ENCODE assay signal across 2 cellular contexts in the genomic region with DNA sequence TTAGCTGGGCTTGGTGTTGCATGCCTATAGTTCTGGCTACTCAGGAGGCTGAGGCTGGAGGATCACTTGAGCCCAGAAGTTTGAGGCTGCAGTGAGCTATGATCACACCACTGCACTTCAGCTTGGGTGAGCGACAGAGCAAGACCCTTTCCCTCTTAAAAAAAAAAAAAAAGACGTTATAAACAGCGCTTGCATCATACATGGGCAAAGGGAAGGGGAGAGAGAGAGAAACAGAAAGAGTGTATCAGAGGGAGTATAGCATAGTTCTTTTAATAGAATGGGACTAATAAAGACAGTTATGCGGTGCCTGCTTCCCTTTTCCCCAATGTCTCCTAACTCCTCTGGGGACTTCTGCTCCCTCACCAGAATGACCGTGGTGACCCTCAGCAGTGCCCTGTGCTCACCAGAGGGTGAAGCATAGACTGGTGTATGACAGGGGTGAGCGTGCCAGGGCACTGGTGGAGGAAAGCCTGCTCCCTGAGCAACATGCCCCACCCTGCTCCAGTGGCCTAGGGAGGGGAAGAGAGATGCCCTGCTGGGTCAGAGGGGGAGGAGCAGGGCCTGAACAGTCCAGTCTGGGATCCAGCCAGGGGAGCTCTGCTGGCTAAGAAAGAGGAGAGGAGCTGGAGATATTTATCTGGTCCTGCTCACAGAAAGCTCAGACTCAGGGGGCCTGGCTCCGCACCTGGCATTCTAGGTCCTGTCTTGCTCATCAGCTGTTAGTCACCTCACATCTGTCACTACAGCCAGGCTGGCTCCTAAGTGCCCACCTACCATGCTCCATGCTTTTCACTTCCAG.
TF ChIP-seq lines count a peak whose summit lies in the region.

No MANE protein-coding gene starts in this region.

TF ChIP-seq in K562, 482 proteins besides CTCF, POLR2A, EP300 and RAD21 (continues in another document):
- no peak for TF ChIP-seq TARDBP (IDR thresholded peaks at IDR 0.05)
- no peak for TF ChIP-seq NR2F6 (CRISPR knock-in tag; IDR thresholded peaks at IDR 0.05)
- TF ChIP-seq EWSR1 (IDR thresholded peaks at IDR 0.05; ENCODE audit: borderline replicate concordance, low read depth, partially characterized antibody), result no peak
- TF ChIP-seq JUNB (CRISPR knock-in tag; conservative IDR thresholded peaks at IDR 0.05), result no peak
- no peak for TF ChIP-seq JUN (IDR thresholded peaks at IDR 0.05; ENCODE audit: borderline replicate concordance, low read depth, low read length)
- no peak for TF ChIP-seq JUN (CRISPR knock-in tag; IDR thresholded peaks at IDR 0.05; ENCODE audit: borderline replicate concordance)
- no peak for TF ChIP-seq DACH1 (IDR thresholded peaks at IDR 0.05; ENCODE audit: partially characterized antibody)
- no peak for TF ChIP-seq CBX1 (IDR thresholded peaks at IDR 0.05; ENCODE audit: low read depth)
- TF ChIP-seq NONO (IDR thresholded peaks at IDR 0.05; ENCODE audit: low read depth in 2 of 2, low read length in 1 of 2), result no peak
- no peak for TF ChIP-seq HNRNPLL (IDR thresholded peaks at IDR 0.05; ENCODE audit: low read depth, low read length, poor library complexity, severe bottlenecking)
- TF ChIP-seq ETV1 (tag; conservative IDR thresholded peaks at IDR 0.05; ENCODE audit: low read depth), result no peak
- TF ChIP-seq RAD51 (IDR thresholded peaks at IDR 0.05; ENCODE audit: borderline replicate concordance, low read depth), result no peak
- TF ChIP-seq, protein P1, sequence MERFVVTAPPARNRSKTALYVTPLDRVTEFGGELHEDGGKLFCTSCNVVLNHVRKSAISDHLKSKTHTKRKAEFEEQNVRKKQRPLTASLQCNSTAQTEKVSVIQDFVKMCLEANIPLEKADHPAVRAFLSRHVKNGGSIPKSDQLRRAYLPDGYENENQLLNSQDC (CRISPR knock-in tag; IDR thresholded peaks at IDR 0.05), result no peak
- TF ChIP-seq SMAD3 (CRISPR knock-in tag; conservative IDR thresholded peaks at IDR 0.05), result no peak
- TF ChIP-seq, protein P2, sequence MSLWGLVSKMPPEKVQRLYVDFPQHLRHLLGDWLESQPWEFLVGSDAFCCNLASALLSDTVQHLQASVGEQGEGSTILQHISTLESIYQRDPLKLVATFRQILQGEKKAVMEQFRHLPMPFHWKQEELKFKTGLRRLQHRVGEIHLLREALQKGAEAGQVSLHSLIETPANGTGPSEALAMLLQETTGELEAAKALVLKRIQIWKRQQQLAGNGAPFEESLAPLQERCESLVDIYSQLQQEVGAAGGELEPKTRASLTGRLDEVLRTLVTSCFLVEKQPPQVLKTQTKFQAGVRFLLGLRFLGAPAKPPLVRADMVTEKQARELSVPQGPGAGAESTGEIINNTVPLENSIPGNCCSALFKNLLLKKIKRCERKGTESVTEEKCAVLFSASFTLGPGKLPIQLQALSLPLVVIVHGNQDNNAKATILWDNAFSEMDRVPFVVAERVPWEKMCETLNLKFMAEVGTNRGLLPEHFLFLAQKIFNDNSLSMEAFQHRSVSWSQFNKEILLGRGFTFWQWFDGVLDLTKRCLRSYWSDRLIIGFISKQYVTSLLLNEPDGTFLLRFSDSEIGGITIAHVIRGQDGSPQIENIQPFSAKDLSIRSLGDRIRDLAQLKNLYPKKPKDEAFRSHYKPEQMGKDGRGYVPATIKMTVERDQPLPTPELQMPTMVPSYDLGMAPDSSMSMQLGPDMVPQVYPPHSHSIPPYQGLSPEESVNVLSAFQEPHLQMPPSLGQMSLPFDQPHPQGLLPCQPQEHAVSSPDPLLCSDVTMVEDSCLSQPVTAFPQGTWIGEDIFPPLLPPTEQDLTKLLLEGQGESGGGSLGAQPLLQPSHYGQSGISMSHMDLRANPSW (CRISPR knock-in tag; IDR thresholded peaks at IDR 0.05), result no peak
- TF ChIP-seq FOXK2 (conservative IDR thresholded peaks at IDR 0.05 in 1 of 2, IDR thresholded peaks at IDR 0.05 in 1 of 2; ENCODE audit: low read depth in 2 of 2), result no peak
- TF ChIP-seq ZSCAN32 (CRISPR knock-in tag; IDR thresholded peaks at IDR 0.05), result no peak
- TF ChIP-seq, protein P3, sequence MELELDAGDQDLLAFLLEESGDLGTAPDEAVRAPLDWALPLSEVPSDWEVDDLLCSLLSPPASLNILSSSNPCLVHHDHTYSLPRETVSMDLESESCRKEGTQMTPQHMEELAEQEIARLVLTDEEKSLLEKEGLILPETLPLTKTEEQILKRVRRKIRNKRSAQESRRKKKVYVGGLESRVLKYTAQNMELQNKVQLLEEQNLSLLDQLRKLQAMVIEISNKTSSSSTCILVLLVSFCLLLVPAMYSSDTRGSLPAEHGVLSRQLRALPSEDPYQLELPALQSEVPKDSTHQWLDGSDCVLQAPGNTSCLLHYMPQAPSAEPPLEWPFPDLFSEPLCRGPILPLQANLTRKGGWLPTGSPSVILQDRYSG (tag; conservative IDR thresholded peaks at IDR 0.05; ENCODE audit: low read depth), result no peak

TF ChIP-seq in GM23338, 12 proteins besides CTCF, POLR2A, EP300 and RAD21:
- no peak for TF ChIP-seq JUNB (IDR thresholded peaks at IDR 0.05; ENCODE audit: unreplicated experiment)
- TF ChIP-seq, protein P4, sequence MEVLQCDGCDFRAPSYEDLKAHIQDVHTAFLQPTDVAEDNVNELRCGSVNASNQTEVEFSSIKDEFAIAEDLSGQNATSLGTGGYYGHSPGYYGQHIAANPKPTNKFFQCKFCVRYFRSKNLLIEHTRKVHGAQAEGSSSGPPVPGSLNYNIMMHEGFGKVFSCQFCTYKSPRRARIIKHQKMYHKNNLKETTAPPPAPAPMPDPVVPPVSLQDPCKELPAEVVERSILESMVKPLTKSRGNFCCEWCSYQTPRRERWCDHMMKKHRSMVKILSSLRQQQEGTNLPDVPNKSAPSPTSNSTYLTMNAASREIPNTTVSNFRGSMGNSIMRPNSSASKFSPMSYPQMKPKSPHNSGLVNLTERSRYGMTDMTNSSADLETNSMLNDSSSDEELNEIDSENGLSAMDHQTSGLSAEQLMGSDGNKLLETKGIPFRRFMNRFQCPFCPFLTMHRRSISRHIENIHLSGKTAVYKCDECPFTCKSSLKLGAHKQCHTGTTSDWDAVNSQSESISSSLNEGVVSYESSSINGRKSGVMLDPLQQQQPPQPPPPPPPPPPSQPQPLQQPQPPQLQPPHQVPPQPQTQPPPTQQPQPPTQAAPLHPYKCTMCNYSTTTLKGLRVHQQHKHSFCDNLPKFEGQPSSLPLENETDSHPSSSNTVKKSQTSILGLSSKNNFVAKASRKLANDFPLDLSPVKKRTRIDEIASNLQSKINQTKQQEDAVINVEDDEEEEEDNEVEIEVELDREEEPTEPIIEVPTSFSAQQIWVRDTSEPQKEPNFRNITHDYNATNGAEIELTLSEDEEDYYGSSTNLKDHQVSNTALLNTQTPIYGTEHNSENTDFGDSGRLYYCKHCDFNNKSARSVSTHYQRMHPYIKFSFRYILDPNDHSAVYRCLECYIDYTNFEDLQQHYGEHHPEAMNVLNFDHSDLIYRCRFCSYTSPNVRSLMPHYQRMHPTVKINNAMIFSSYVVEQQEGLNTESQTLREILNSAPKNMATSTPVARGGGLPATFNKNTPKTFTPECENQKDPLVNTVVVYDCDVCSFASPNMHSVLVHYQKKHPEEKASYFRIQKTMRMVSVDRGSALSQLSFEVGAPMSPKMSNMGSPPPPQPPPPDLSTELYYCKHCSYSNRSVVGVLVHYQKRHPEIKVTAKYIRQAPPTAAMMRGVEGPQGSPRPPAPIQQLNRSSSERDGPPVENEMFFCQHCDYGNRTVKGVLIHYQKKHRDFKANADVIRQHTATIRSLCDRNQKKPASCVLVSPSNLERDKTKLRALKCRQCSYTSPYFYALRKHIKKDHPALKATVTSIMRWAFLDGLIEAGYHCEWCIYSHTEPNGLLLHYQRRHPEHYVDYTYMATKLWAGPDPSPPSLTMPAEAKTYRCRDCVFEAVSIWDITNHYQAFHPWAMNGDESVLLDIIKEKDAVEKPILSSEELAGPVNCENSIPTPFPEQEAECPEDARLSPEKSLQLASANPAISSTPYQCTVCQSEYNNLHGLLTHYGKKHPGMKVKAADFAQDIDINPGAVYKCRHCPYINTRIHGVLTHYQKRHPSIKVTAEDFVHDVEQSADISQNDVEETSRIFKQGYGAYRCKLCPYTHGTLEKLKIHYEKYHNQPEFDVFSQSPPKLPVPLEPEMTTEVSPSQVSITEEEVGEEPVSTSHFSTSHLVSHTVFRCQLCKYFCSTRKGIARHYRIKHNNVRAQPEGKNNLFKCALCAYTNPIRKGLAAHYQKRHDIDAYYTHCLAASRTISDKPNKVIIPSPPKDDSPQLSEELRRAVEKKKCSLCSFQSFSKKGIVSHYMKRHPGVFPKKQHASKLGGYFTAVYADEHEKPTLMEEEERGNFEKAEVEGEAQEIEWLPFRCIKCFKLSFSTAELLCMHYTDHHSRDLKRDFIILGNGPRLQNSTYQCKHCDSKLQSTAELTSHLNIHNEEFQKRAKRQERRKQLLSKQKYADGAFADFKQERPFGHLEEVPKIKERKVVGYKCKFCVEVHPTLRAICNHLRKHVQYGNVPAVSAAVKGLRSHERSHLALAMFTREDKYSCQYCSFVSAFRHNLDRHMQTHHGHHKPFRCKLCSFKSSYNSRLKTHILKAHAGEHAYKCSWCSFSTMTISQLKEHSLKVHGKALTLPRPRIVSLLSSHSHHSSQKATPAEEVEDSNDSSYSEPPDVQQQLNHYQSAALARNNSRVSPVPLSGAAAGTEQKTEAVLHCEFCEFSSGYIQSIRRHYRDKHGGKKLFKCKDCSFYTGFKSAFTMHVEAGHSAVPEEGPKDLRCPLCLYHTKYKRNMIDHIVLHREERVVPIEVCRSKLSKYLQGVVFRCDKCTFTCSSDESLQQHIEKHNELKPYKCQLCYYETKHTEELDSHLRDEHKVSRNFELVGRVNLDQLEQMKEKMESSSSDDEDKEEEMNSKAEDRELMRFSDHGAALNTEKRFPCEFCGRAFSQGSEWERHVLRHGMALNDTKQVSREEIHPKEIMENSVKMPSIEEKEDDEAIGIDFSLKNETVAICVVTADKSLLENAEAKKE (CRISPR knock-in tag; IDR thresholded peaks at IDR 0.05), result no peak
- no peak for TF ChIP-seq EZH2phosphoT487 (IDR thresholded peaks at IDR 0.05; ENCODE audit: unreplicated experiment)
- TF ChIP-seq EZH2 (IDR thresholded peaks at IDR 0.05; ENCODE audit: low read depth, unreplicated experiment), result no peak
- TF ChIP-seq POLR2AphosphoS5 (IDR thresholded peaks at IDR 0.05; ENCODE audit: low read depth), result no peak
- TF ChIP-seq ZNF114 (CRISPR knock-in tag; IDR thresholded peaks at IDR 0.05), result no peak
- TF ChIP-seq, protein P5, sequence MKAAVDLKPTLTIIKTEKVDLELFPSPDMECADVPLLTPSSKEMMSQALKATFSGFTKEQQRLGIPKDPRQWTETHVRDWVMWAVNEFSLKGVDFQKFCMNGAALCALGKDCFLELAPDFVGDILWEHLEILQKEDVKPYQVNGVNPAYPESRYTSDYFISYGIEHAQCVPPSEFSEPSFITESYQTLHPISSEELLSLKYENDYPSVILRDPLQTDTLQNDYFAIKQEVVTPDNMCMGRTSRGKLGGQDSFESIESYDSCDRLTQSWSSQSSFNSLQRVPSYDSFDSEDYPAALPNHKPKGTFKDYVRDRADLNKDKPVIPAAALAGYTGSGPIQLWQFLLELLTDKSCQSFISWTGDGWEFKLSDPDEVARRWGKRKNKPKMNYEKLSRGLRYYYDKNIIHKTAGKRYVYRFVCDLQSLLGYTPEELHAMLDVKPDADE (IDR thresholded peaks at IDR 0.05), result no peak
- TF ChIP-seq NANOG (IDR thresholded peaks at IDR 0.05; ENCODE audit: borderline replicate concordance), result no peak
- TF ChIP-seq ZNF331 (CRISPR knock-in tag; IDR thresholded peaks at IDR 0.05; ENCODE audit: low read depth), result no peak
- TF ChIP-seq, protein P6, sequence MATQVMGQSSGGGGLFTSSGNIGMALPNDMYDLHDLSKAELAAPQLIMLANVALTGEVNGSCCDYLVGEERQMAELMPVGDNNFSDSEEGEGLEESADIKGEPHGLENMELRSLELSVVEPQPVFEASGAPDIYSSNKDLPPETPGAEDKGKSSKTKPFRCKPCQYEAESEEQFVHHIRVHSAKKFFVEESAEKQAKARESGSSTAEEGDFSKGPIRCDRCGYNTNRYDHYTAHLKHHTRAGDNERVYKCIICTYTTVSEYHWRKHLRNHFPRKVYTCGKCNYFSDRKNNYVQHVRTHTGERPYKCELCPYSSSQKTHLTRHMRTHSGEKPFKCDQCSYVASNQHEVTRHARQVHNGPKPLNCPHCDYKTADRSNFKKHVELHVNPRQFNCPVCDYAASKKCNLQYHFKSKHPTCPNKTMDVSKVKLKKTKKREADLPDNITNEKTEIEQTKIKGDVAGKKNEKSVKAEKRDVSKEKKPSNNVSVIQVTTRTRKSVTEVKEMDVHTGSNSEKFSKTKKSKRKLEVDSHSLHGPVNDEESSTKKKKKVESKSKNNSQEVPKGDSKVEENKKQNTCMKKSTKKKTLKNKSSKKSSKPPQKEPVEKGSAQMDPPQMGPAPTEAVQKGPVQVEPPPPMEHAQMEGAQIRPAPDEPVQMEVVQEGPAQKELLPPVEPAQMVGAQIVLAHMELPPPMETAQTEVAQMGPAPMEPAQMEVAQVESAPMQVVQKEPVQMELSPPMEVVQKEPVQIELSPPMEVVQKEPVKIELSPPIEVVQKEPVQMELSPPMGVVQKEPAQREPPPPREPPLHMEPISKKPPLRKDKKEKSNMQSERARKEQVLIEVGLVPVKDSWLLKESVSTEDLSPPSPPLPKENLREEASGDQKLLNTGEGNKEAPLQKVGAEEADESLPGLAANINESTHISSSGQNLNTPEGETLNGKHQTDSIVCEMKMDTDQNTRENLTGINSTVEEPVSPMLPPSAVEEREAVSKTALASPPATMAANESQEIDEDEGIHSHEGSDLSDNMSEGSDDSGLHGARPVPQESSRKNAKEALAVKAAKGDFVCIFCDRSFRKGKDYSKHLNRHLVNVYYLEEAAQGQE (IDR thresholded peaks at IDR 0.05; ENCODE audit: unreplicated experiment), result no peak
- TF ChIP-seq CREB1 (CRISPR knock-in tag; IDR thresholded peaks at IDR 0.05; ENCODE audit: low read depth), result no peak
- TF ChIP-seq STAT1 (IDR thresholded peaks at IDR 0.05; ENCODE audit: unreplicated experiment), result no peak
